ENCODE assay signal across 13 cellular contexts in genomic region chr19:19217110-19217509, GRCh38. TPM values are rescaled to one million over a fixed set of nuclear protein-coding genes. Genes with fewer than 3 reads are reported as not detected.
DNase-seq lines count a peak whose midpoint lies in the region; ATAC-seq and TF ChIP-seq lines count a peak whose summit lies in the region.
"Had no signal": no experiment of that assay in that cellular context is flagged by ENCODE, and none has a peak within 500 bp of the region (broad histone marks: within the 10 kb centered on the region; RNA-seq: fewer than 3 reads in every experiment).

No MANE protein-coding gene starts in this region.

- peak; percentile 48 for TF ChIP-seq CTCF in type B pancreatic cell (conservative IDR thresholded peaks at IDR 0.05)

- H3K27me3 Mint-ChIP-seq in type B pancreatic cell, result peaks cover 54% of the 10 kb centered on the region

- DNase-seq in NCI-H82 (lab: John Stamatoyannopoulos, UW) (peak; percentile 75), NCI-H82 treated with DMSO at 0.1 percent for 48 hours (lab: John Stamatoyannopoulos, UW; ENCODE audit: unreplicated experiment) (no peak), NCI-H69 (lab: John Stamatoyannopoulos, UW) (peak; percentile 41), cerebellar cortex (ENCODE audit: low spot score) (peak; percentile 47), type B pancreatic cell (ENCODE audit: extremely low spot score, unreplicated experiment) (no peak), substantia nigra (lab: John Stamatoyannopoulos, UW) (no peak), globus pallidus (ENCODE audit: low spot score) (no peak)
- DNase-seq: activated CD4-positive, alpha-beta T cell treated with anti-CD3 and anti-CD28 coated beads, Interleukin-2, amount 10 ng/mL, durations not matched to agents 7 days and 5 days; lower lobe of right lung; NK-92 treated with Interleukin-12 subunit alpha and Interleukin-12 subunit beta, amount 100 ng/mL, for 24 hours had no signal

- no peaks in the 10 kb centered on the region for H3K4me1 Mint-ChIP-seq in type B pancreatic cell (ENCODE audit: unreplicated experiment)
- H3K4me1 Mint-ChIP-seq: activated CD4-positive, alpha-beta T cell treated with anti-CD3 and anti-CD28 coated beads, Interleukin-2, amount 10 ng/mL, durations not matched to agents 7 days and 5 days had no signal

- H3K4me3 Mint-ChIP-seq in type B pancreatic cell, result no peak overlapping the region
- H3K4me3 Mint-ChIP-seq: activated CD4-positive, alpha-beta T cell treated with anti-CD3 and anti-CD28 coated beads, Interleukin-2, amount 10 ng/mL, durations not matched to agents 7 days and 5 days; activated naive CD8-positive, alpha-beta T cell had no signal

- no peak overlapping the region for H3K27ac ChIP-seq in substantia nigra (ENCODE audit: low read depth, low read length, poor library complexity, severe bottlenecking)
- H3K27ac ChIP-seq: HL-60, lower lobe of right lung had no signal

- no peaks in the 10 kb centered on the region for H3K9me3 Mint-ChIP-seq in type B pancreatic cell
- H3K9me3 Mint-ChIP-seq: activated CD4-positive, alpha-beta T cell treated with anti-CD3 and anti-CD28 coated beads, Interleukin-2, amount 10 ng/mL, durations not matched to agents 7 days and 5 days had no signal

- no peak for ATAC-seq in GM18511 (IDR thresholded peaks at IDR 0.05; ENCODE audit: unreplicated experiment)
- ATAC-seq: lower lobe of right lung had no signal

- no peak overlapping the region for H3K27ac Mint-ChIP-seq in type B pancreatic cell
- H3K27ac Mint-ChIP-seq: activated CD4-positive, alpha-beta T cell treated with anti-CD3 and anti-CD28 coated beads, Interleukin-2, amount 10 ng/mL, durations not matched to agents 7 days and 5 days; activated naive CD8-positive, alpha-beta T cell had no signal

- no peaks in the 10 kb centered on the region for H3K36me3 Mint-ChIP-seq in type B pancreatic cell
- H3K36me3 Mint-ChIP-seq: activated naive CD8-positive, alpha-beta T cell had no signal

RNA-seq across cellular contexts. Expression of gene NCAN, which starts 5.4 kb away (rescaled TPM):
- 0.07 and 0.80 TPM in 2 replicates for total RNA-seq in type B pancreatic cell (ENCODE audit: low replicate concordance)
- total RNA-seq: activated CD4-positive, alpha-beta T cell treated with anti-CD3 and anti-CD28 coated beads, Interleukin-2, amount 10 ng/mL, durations not matched to agents 7 days and 5 days; lower lobe of right lung had no signal

RNA-seq across cellular contexts. Expression of gene NR2C2AP, which starts 13.9 kb away (rescaled TPM):
- 15.2 and 22.9 TPM in 2 replicates for total RNA-seq in type B pancreatic cell (ENCODE audit: low replicate concordance)

RNA-seq across cellular contexts. Expression of gene RFXANK, which starts 25.1 kb away (rescaled TPM):
- total RNA-seq in type B pancreatic cell (ENCODE audit: low replicate concordance), result 79.7 and 103 TPM in 2 replicates

RNA-seq across cellular contexts. Expression of gene BORCS8, which starts 25.2 kb away (rescaled TPM):
- 28.8 and 29.1 TPM in 2 replicates for total RNA-seq in type B pancreatic cell (ENCODE audit: low replicate concordance)

RNA-seq across cellular contexts. Expression of gene MEF2B, which starts 47.0 kb away (rescaled TPM):
- 1.5 and 1.6 TPM in 2 replicates for total RNA-seq in type B pancreatic cell (ENCODE audit: low replicate concordance)

Comparison
In these comparisons a context has a peak if more than half of its experiments do, and no peak if none do; other contexts are left out.
1. DNase-seq: peak in NCI-H82 (single experiment), NCI-H69 (single experiment) and cerebellar cortex (single experiment); none in NCI-H82 treated with DMSO at 0.1 percent for 48 hours (single experiment), type B pancreatic cell (single experiment), substantia nigra (0 of 49) and globus pallidus (single experiment).